ENCODE assay signal across 31 cellular contexts in the genomic region with DNA sequence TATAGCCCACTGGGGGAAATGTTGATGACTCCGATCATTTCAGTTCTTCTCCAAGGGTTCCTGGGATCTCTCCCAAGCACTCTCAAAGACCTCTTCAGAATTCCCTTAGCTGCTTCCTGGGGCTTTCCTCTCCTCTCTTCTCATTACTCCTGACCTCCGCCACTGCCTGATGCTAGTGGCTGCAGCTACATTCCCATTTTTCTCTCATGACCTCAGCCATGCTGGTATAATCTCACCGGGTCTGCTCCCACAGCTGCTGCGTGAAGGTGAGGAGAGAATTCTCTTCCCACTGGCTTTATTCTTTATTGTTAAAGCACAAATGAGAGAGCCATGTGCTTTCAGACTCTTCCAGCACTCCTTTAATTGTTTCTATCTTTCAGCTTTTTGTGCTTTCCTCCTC.
"Had no signal": no experiment of that assay in that cellular context is flagged by ENCODE, and none has a peak within 500 bp of the region (broad histone marks: within the 10 kb centered on the region; RNA-seq: fewer than 3 reads in every experiment).

No MANE protein-coding gene starts in this region.

- H3K4me1 ChIP-seq: Peyer's patch, SJCRH30 had no signal

- DNase-seq: activated CD4-positive, alpha-beta memory T cell treated with anti-CD3 and anti-CD28 coated beads, Interleukin-2, amount 10 ng/mL, durations not matched to agents 7 days and 5 days; activated CD4-positive, alpha-beta T cell treated with anti-CD3 and anti-CD28 coated beads for 1 hour; activated CD4-positive, alpha-beta T cell treated with anti-CD3 and anti-CD28 coated beads for 48 hours; activated CD4-positive, CD25-positive, alpha-beta regulatory T cell; activated effector memory CD4-positive, alpha-beta T cell treated with anti-CD3 and anti-CD28 coated beads, Interleukin-2, amount 50 U/mL, for 16 hours; activated naive CD4-positive, alpha-beta T cell; activated naive CD4-positive, alpha-beta T cell treated with anti-CD3 and anti-CD28 coated beads, Interleukin-2, amount 50 U/mL, for 16 hours; activated naive CD8-positive, alpha-beta T cell treated with anti-CD3 and anti-CD28 coated beads for 36 hours; activated T-cell treated with anti-CD3 and anti-CD28 coated beads, Interleukin-2, amount 50 U/mL, for 1 hour; activated T-cell treated with anti-CD3 and anti-CD28 coated beads, Interleukin-2, amount 50 U/mL, for 72 hours; amniotic stem cell; aorta; brain microvascular endothelial cell; central memory CD4-positive, alpha-beta T cell; Karpas-422; KBM-7; NCI-H1105; NCI-H1417 treated with DMSO at 0.1 percent for 48 hours; NCI-H187 treated with DMSO at 0.1 percent for 48 hours; NCI-H2081; NCI-H510A; NCI-H69; NK-92 treated with Interleukin-12 subunit alpha and Interleukin-12 subunit beta, amount 100 ng/mL, for 24 hours; PC-3; Peyer's patch; Right ventricle myocardium superior; SJCRH30; T1000; WERI-Rb-1 had no signal

- ATAC-seq: activated T-cell treated with anti-CD3 and anti-CD28 coated beads, Interleukin-2, amount 50 U/mL, for 72 hours; activated T-helper 17 cell treated with anti-CD3 and anti-CD28 coated beads, Interleukin-2, amount 50 U/mL, for 72 hours; PC-3 had no signal

- H3K27ac Mint-ChIP-seq: activated CD4-positive, alpha-beta memory T cell treated with anti-CD3 and anti-CD28 coated beads, Interleukin-2, amount 10 ng/mL, durations not matched to agents 7 days and 5 days; activated naive CD8-positive, alpha-beta T cell treated with anti-CD3 and anti-CD28 coated beads for 36 hours; activated T-cell treated with anti-CD3 and anti-CD28 coated beads, Interleukin-2, amount 50 U/mL, for 72 hours; activated T-helper 17 cell treated with anti-CD3 and anti-CD28 coated beads, Interleukin-2, amount 50 U/mL, for 72 hours had no signal

- H3K36me3 ChIP-seq: brain microvascular endothelial cell, Peyer's patch, SJCRH30, WERI-Rb-1 had no signal

- H3K27ac ChIP-seq: brain microvascular endothelial cell, SJCRH30, SK-N-MC, WERI-Rb-1 had no signal

- H3K9me3 Mint-ChIP-seq: activated CD4-positive, alpha-beta memory T cell treated with anti-CD3 and anti-CD28 coated beads, Interleukin-2, amount 10 ng/mL, durations not matched to agents 7 days and 5 days; activated naive CD8-positive, alpha-beta T cell treated with anti-CD3 and anti-CD28 coated beads for 36 hours had no signal

- H3K4me3 ChIP-seq: Peyer's patch, SJCRH30, SK-N-MC had no signal

- H3K4me1 Mint-ChIP-seq: activated CD4-positive, alpha-beta memory T cell treated with anti-CD3 and anti-CD28 coated beads, Interleukin-2, amount 10 ng/mL, durations not matched to agents 7 days and 5 days; activated naive CD8-positive, alpha-beta T cell treated with anti-CD3 and anti-CD28 coated beads for 36 hours; activated T-helper 17 cell treated with anti-CD3 and anti-CD28 coated beads, Interleukin-2, amount 50 U/mL, for 72 hours had no signal

- H3K36me3 Mint-ChIP-seq: activated naive CD8-positive, alpha-beta T cell treated with anti-CD3 and anti-CD28 coated beads for 36 hours had no signal

- H3K9me3 ChIP-seq: Peyer's patch, SJCRH30 had no signal

- H3K27me3 Mint-ChIP-seq: activated CD4-positive, alpha-beta memory T cell treated with anti-CD3 and anti-CD28 coated beads, Interleukin-2, amount 10 ng/mL, durations not matched to agents 7 days and 5 days; activated naive CD8-positive, alpha-beta T cell treated with anti-CD3 and anti-CD28 coated beads for 36 hours; activated T-helper 17 cell treated with anti-CD3 and anti-CD28 coated beads, Interleukin-2, amount 50 U/mL, for 72 hours had no signal

- H3K27me3 ChIP-seq: brain microvascular endothelial cell, Peyer's patch, SJCRH30 had no signal

- H3K4me3 Mint-ChIP-seq: activated CD4-positive, alpha-beta memory T cell treated with anti-CD3 and anti-CD28 coated beads, Interleukin-2, amount 10 ng/mL, durations not matched to agents 7 days and 5 days; activated naive CD8-positive, alpha-beta T cell treated with anti-CD3 and anti-CD28 coated beads for 36 hours; activated T-cell treated with anti-CD3 and anti-CD28 coated beads, Interleukin-2, amount 50 U/mL, for 72 hours; activated T-helper 17 cell treated with anti-CD3 and anti-CD28 coated beads, Interleukin-2, amount 50 U/mL, for 72 hours had no signal
